ENCODE assay signal across 27 cellular contexts in the genomic region with DNA sequence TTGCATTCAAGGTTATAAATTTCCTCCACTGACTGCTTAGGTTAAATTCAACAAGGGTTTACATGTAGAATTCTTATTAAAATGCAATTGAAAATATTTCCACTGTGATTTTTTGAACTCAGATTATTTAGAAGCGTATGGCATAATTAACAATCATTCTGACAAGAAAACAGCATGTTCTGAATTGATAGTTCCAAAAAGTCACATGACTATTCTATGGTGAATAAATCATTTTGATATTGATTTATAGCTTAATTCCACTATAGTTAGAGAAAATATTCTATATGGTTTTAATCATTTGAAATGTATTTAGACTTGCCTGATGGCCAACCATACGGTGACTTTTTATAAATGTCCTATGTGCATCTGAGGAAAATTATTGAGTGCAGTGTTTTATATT.
"Had no signal": no experiment of that assay in that cellular context is flagged by ENCODE, and none has a peak within 500 bp of the region (broad histone marks: within the 10 kb centered on the region; RNA-seq: fewer than 3 reads in every experiment).

No MANE protein-coding gene starts in this region.

- DNase-seq: colonic mucosa; cortex of kidney; dermis blood vessel endothelial cell; dorsolateral prefrontal cortex; effector CD4-positive, alpha-beta T cell; effector CD8-positive, alpha-beta T cell; effector memory CD4-positive, alpha-beta T cell; effector memory CD8-positive, alpha-beta T cell; erythroblast; esophagus squamous epithelium; foreskin fibroblast; foreskin keratinocyte; foreskin melanocyte; gastrocnemius medialis; glutamatergic neuron; head of caudate nucleus; heart left ventricle had no signal

- H3K4me3 ChIP-seq: colonic mucosa, coronary artery, dorsolateral prefrontal cortex, esophagus muscularis mucosa, esophagus squamous epithelium, gastrocnemius medialis, gastroesophageal sphincter, heart left ventricle had no signal

- FAIRE-seq: colon, endometrium, endothelial cell of umbilical vein, frontal cortex had no signal

- H3K36me3 ChIP-seq: colonic mucosa had no signal

- H3K27me3 ChIP-seq: colonic mucosa, dorsolateral prefrontal cortex, esophagus muscularis mucosa, esophagus squamous epithelium, foreskin keratinocyte, gastrocnemius medialis, gastroesophageal sphincter, heart left ventricle had no signal

- H3K27ac Mint-ChIP-seq: dendritic cell treated with granulocyte-macrophage colony-stimulating factor and Interleukin-4, amounts not matched to agents 40 ng/mL and 50 ng/mL, for 4 days; effector memory CD8-positive, alpha-beta T cell had no signal

- H3K27me3 Mint-ChIP-seq: dendritic cell treated with granulocyte-macrophage colony-stimulating factor and Interleukin-4, amounts not matched to agents 40 ng/mL and 50 ng/mL, for 4 days; effector memory CD8-positive, alpha-beta T cell had no signal

- H3K4me1 ChIP-seq: colonic mucosa, foreskin keratinocyte had no signal

- H3K9me3 ChIP-seq: colonic mucosa had no signal

- H3K4me3 Mint-ChIP-seq: dendritic cell treated with granulocyte-macrophage colony-stimulating factor and Interleukin-4, amounts not matched to agents 40 ng/mL and 50 ng/mL, for 4 days; effector memory CD8-positive, alpha-beta T cell had no signal

- ATAC-seq: effector memory CD8-positive, alpha-beta T cell; esophagus mucosa; foreskin keratinocyte; gastrocnemius medialis; gastroesophageal sphincter; heart left ventricle had no signal

- H3K27ac ChIP-seq: colonic mucosa, coronary artery, dorsolateral prefrontal cortex, epithelial cell of prostate, esophagus muscularis mucosa, esophagus squamous epithelium, foreskin keratinocyte, gastrocnemius medialis, gastroesophageal sphincter, heart left ventricle had no signal
